In the genomic region with DNA sequence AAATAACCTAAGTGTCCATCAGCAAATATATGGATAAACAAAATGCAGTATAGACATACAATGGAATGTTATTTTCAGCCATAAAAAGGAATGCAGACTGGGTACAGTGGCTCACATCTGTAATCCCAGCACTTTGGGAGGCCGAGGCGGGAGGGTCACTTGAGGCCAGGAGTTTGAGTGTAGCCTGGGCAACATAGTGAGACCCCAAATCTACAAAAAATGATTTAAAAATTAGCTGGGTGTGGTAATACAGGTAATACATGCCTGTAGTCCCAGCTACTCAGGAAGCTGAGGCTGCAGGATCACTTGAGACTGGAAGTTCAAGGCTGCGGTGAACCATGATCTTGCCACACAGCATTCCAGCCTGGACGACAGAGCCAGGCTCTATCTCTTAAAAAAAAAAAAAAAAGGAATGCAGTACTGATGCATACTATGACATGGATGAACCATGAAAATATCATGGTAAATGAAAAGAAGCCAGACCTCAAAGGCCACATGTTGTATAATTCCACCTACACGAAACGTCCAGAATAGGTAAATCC, we compare ENCODE assay signal across 18 cellular contexts. TPM values are rescaled to one million over a fixed set of nuclear protein-coding genes. Genes with fewer than 3 reads are reported as not detected.
DNase-seq lines count a peak whose midpoint lies in the region; ATAC-seq, FAIRE-seq and TF ChIP-seq lines count a peak whose summit lies in the region.
"Had no signal": no experiment of that assay in that cellular context is flagged by ENCODE, and none has a peak within 500 bp of the region (broad histone marks: within the 10 kb centered on the region; RNA-seq: fewer than 3 reads in every experiment).

No MANE protein-coding gene starts in this region.

- no TSS peak for BruUV-seq in HepG2 (replicated peaks; lab: Mats Ljungman, UMichigan)
- BruUV-seq in K562 (replicated peaks; lab: Mats Ljungman, UMichigan): no TSS peak

- no peaks in the 10 kb centered on the region for H3K79me1 ChIP-seq in trophoblast cell (ENCODE audit: low read length)

- H4K91ac ChIP-seq in trophoblast cell (ENCODE audit: low read depth, low read length): no peak overlapping the region

- peaks cover 14% of the 10 kb centered on the region for H4K20me1 ChIP-seq in HepG2 (ENCODE audit: insufficient read depth, low read length)
- H4K20me1 ChIP-seq in K562 (replicated peaks; ENCODE audit: control insufficient read depth, insufficient read depth, low read length): peaks cover 4% of the 10 kb centered on the region

- no peak for FAIRE-seq in HepG2 (lab: Jason Lieb, UNC)
- no peak for FAIRE-seq in K562 (lab: Jason Lieb, UNC)
- FAIRE-seq: D721Med, H1, HTR-8/SVneo had no signal

- H3K36me3 Mint-ChIP-seq in activated CD4-positive, alpha-beta T cell treated with anti-CD3 and anti-CD28 coated beads, Interleukin-2, amount 10 ng/mL, durations not matched to agents 24 days and 14 days (ENCODE audit: low read depth): peaks cover 28% of the 10 kb centered on the region
- H3K36me3 Mint-ChIP-seq in nephron progenitor cell (ENCODE audit: low read depth): peaks cover 70% of the 10 kb centered on the region

- TF ChIP-seq POLR2A in HepG2 (IDR thresholded peaks at IDR 0.05; ENCODE audit: insufficient read depth in 1 of 2, low read depth in 2 of 2, low read length in 2 of 2) (no peak), right lobe of liver (IDR thresholded peaks at IDR 0.05) (no peak), K562 (conservative IDR thresholded peaks at IDR 0.05) (no peak)

- H3K36me3 ChIP-seq in HepG2 (replicated peaks in 1 of 2; ENCODE audit: control insufficient read depth in 1 of 2, insufficient read depth in 2 of 2, low read length in 2 of 2): no peaks in the 10 kb centered on the region; a peak in 1 of 5 replicates
- H3K36me3 ChIP-seq in right lobe of liver: no peaks in the 10 kb centered on the region
- H3K36me3 ChIP-seq in K562 (ENCODE audit: control insufficient read depth, insufficient read depth, low read length): peaks cover 9% of the 10 kb centered on the region; the same call in 1 of the 3 replicates
- H3K36me3 ChIP-seq in trophoblast cell (ENCODE audit: control insufficient read depth in 1 of 2, insufficient read depth in 2 of 2, low read length in 2 of 2): no peaks in the 10 kb centered on the region

- H3K27ac ChIP-seq in HepG2 (ENCODE audit: extremely low read length, insufficient read depth, low read length) (no peak overlapping the region), right lobe of liver (no peak overlapping the region), K562 (ENCODE audit: extremely low read depth, low read depth, low read length) (no peak overlapping the region), trophoblast cell (ENCODE audit: low read depth, low read length) (no peak overlapping the region)
- H3K27ac ChIP-seq: BLaER1 treated with 17β-estradiol and CSF1 and Interleukin-3, amounts not matched to agents 10 nM and 100 nM had no signal

- H2BK12ac ChIP-seq in trophoblast cell (ENCODE audit: low read length): no peak overlapping the region

- DNase-seq in HepG2 (ENCODE audit: low spot score) (no peak), right lobe of liver (no peak), K562 (ENCODE audit: extremely low read depth in 1 of 4, low spot score in 3 of 4) (no peak), trophoblast cell (peak; percentile 77 to 85), DMS79 treated with DMSO at 0.1 percent for 48 hours (lab: John Stamatoyannopoulos, UW) (no peak), nephron progenitor cell (no peak)
- DNase-seq in activated CD4-positive, alpha-beta T cell treated with anti-CD3 and anti-CD28 coated beads, Interleukin-2, amount 10 ng/mL, durations not matched to agents 24 days and 14 days: no peak
- DNase-seq: ACHN; CD4-positive, CD25-positive, alpha-beta regulatory T cell; DMS153; DND-41; GF-D8; HCEC 1CT; KBM-7 had no signal

- peaks cover 40% of the 10 kb centered on the region for H3K4me1 Mint-ChIP-seq in activated CD4-positive, alpha-beta T cell treated with anti-CD3 and anti-CD28 coated beads, Interleukin-2, amount 10 ng/mL, durations not matched to agents 24 days and 14 days
- H3K4me1 Mint-ChIP-seq in nephron progenitor cell: peaks cover 18% of the 10 kb centered on the region

- no peak for TF ChIP-seq EP300 in HepG2 (IDR thresholded peaks at IDR 0.05; ENCODE audit: low read depth in 2 of 2, low read length in 2 of 2)
- TF ChIP-seq EP300 in HepG2 (CRISPR knock-in tag; IDR thresholded peaks at IDR 0.05; ENCODE audit: borderline replicate concordance): no peak
- TF ChIP-seq EP300 in K562 (IDR thresholded peaks at IDR 0.05; ENCODE audit: low read length): no peak

- H3K4me3 ChIP-seq in HepG2 (replicated peaks in 1 of 3; ENCODE audit: insufficient read depth in 1 of 3, low read depth in 2 of 3, low read length in 3 of 3) (no peak overlapping the region), right lobe of liver (no peak overlapping the region), K562 (no peak overlapping the region), trophoblast cell (ENCODE audit: low read depth, low read length) (no peak overlapping the region)

- H3K4me2 ChIP-seq in HepG2 (ENCODE audit: low read depth, low read length): no peak overlapping the region
- H3K4me2 ChIP-seq in K562 (ENCODE audit: insufficient read depth, low read length): no peak overlapping the region
- no peak overlapping the region for H3K4me2 ChIP-seq in trophoblast cell (ENCODE audit: low read length)
- H3K4me2 ChIP-seq: BLaER1 treated with 17β-estradiol and CSF1 and Interleukin-3, amounts not matched to agents 10 nM and 100 nM had no signal

- no peak overlapping the region for H3K18ac ChIP-seq in trophoblast cell (ENCODE audit: low read length)

- H3K4me1 ChIP-seq in HepG2 (ENCODE audit: insufficient read depth, low read length) (peaks cover 57% of the 10 kb centered on the region), right lobe of liver (peaks cover 0 to 9% (median 2%) of the 10 kb centered on the region in 4 donors), K562 (replicated peaks in 1 of 2; ENCODE audit: control insufficient read depth in 2 of 2, insufficient read depth in 2 of 2, low read length in 2 of 2) (peaks cover 0 to 6% of the 10 kb centered on the region in 2 experiments; a peak in 3 of 5 replicates), trophoblast cell (ENCODE audit: control insufficient read depth in 1 of 2, insufficient read depth in 2 of 2, low read length in 2 of 2) (no peaks in the 10 kb centered on the region)

- in situ Hi-C loops in HepG2 (cut with HindIII; ENCODE audit: extremely low pct_ligation_motif_present, low pct_unique_long_range_greater_than_20kb): no loop called here
- in situ Hi-C loops in K562 (cut with MboI): loop anchor here (10.0 kb wide), 1 partner anchor 261 kb away; no protein-coding TSS in a partner anchor

- H3K9me3 ChIP-seq in HepG2 (ENCODE audit: low read length) (no peaks in the 10 kb centered on the region), right lobe of liver (no peaks in the 10 kb centered on the region), K562 (replicated peaks; ENCODE audit: control insufficient read depth, insufficient read depth, low read depth, low read length) (no peaks in the 10 kb centered on the region), trophoblast cell (ENCODE audit: insufficient read depth, low read depth, low read length) (no peaks in the 10 kb centered on the region)

- H3K4ac ChIP-seq in trophoblast cell (ENCODE audit: low read depth, low read length): peak overlapping the region; percentile 58

- H3K27me3 Mint-ChIP-seq in activated CD4-positive, alpha-beta T cell treated with anti-CD3 and anti-CD28 coated beads, Interleukin-2, amount 10 ng/mL, durations not matched to agents 24 days and 14 days: no peaks in the 10 kb centered on the region
- H3K27me3 Mint-ChIP-seq in nephron progenitor cell (ENCODE audit: low read depth, poor library complexity): no peaks in the 10 kb centered on the region
- H3K27me3 Mint-ChIP-seq: CD4-positive, CD25-positive, alpha-beta regulatory T cell had no signal

- H4K12ac ChIP-seq in trophoblast cell (ENCODE audit: low read depth, low read length): no peak overlapping the region

- no peak overlapping the region for H3K14ac ChIP-seq in trophoblast cell (ENCODE audit: low read length)

- H2AFZ ChIP-seq in HepG2 (ENCODE audit: low read length) (no peak overlapping the region), K562 (ENCODE audit: low read depth, low read length) (no peak overlapping the region), trophoblast cell (ENCODE audit: insufficient read depth, low read length, poor library complexity) (no peak overlapping the region)

- no peak for TF ChIP-seq RAD21 in HepG2 (CRISPR knock-in tag; IDR thresholded peaks at IDR 0.05)
- TF ChIP-seq RAD21 in K562 (CRISPR knock-in tag; conservative IDR thresholded peaks at IDR 0.05 in 1 of 2, IDR thresholded peaks at IDR 0.05 in 1 of 2): no peak

- no peak overlapping the region for H4K8ac ChIP-seq in trophoblast cell (ENCODE audit: low read depth, low read length)

- H2BK5ac ChIP-seq in trophoblast cell (ENCODE audit: low read depth, low read length, poor library complexity): no peak overlapping the region

- H3K9ac ChIP-seq in HepG2 (ENCODE audit: insufficient read depth, low read depth, low read length) (no peak overlapping the region), K562 (ENCODE audit: insufficient read depth in 1 of 2, low read depth in 2 of 2, low read length in 2 of 2) (no peak overlapping the region), trophoblast cell (ENCODE audit: low read length) (no peak overlapping the region)
- H3K9ac ChIP-seq: BLaER1 treated with 17β-estradiol and CSF1 and Interleukin-3, amounts not matched to agents 10 nM and 100 nM had no signal

- WGBS in HepG2 (ENCODE audit: low lambda C conversion rate): 84% methylated on average over 6 of the region's 6 CpGs
- 83% methylated on average over 3 of the region's 6 CpGs for WGBS in right lobe of liver (ENCODE audit: insufficient coverage, low coverage, low lambda C conversion rate, missing lambda C conversion rate)
- 96% methylated on average over 5 of the region's 6 CpGs for WGBS in K562 (ENCODE audit: insufficient coverage, low coverage, missing lambda C conversion rate)
- WGBS in trophoblast cell (ENCODE audit: extremely low coverage, insufficient coverage, insufficient read length): no CpG with 5 or more reads among the region's 6 CpGs

- intact Hi-C loops in HepG2 (cut with micrococcal nuclease; ENCODE audit: unreplicated experiment) (no loop called here), right lobe of liver (cut with DNase I) (no loop called here), K562 (cut with micrococcal nuclease) (loop anchor here (5.0 kb wide), 1 partner anchor 268 kb away; the partner anchor contains the start of gene TIAL1)
- intact Hi-C loops in activated CD4-positive, alpha-beta T cell treated with anti-CD3 and anti-CD28 coated beads, Interleukin-2, amount 10 ng/mL, durations not matched to agents 24 days and 14 days (cut with micrococcal nuclease): no loop called here

- TF ChIP-seq CTCF in HepG2 (CRISPR knock-in tag; IDR thresholded peaks at IDR 0.05) (no peak), right lobe of liver (IDR thresholded peaks at IDR 0.05) (no peak), K562 (IDR thresholded peaks at IDR 0.05 in 2 of 3, conservative IDR thresholded peaks at IDR 0.05 in 1 of 3; ENCODE audit: insufficient read depth in 2 of 3, low read depth in 1 of 3, low read length in 3 of 3) (no peak), nephron progenitor cell (IDR thresholded peaks at IDR 0.05) (no peak)

- CTCF ChIA-PET in HepG2 (lab: Yijun Ruan, JAX; ENCODE audit: low intra/inter-chr PET ratio, low total read pairs): no interaction called here
- CTCF ChIA-PET in K562 (lab: Yijun Ruan, JAX; ENCODE audit: low intra/inter-chr PET ratio): no interaction called here

- H3K9me3 Mint-ChIP-seq in activated CD4-positive, alpha-beta T cell treated with anti-CD3 and anti-CD28 coated beads, Interleukin-2, amount 10 ng/mL, durations not matched to agents 24 days and 14 days: no peaks in the 10 kb centered on the region
- peaks cover 31% of the 10 kb centered on the region for H3K9me3 Mint-ChIP-seq in nephron progenitor cell

- H3K9me1 ChIP-seq in K562 (ENCODE audit: control insufficient read depth, insufficient read depth, low read length): no peaks in the 10 kb centered on the region

- POLR2A ChIA-PET in HepG2 (lab: Yijun Ruan, JAX) (no interaction called here), K562 (lab: Yijun Ruan, JAX) (no interaction called here)

- peak; percentile 47 for ATAC-seq in HepG2
- ATAC-seq in right lobe of liver: no peak
- ATAC-seq in K562: no peak

- H3K27me3 ChIP-seq in HepG2 (ENCODE audit: control insufficient read depth in 1 of 2, insufficient read depth in 2 of 2, low read length in 2 of 2) (no peaks in the 10 kb centered on the region), right lobe of liver (no peaks in the 10 kb centered on the region), K562 (ENCODE audit: control insufficient read depth in 2 of 2, insufficient read depth in 2 of 2, low read length in 2 of 2) (no peaks in the 10 kb centered on the region), trophoblast cell (ENCODE audit: insufficient read depth, low read length) (no peaks in the 10 kb centered on the region)
- H3K27me3 ChIP-seq: BLaER1 treated with 17β-estradiol and CSF1 and Interleukin-3, amounts not matched to agents 10 nM and 100 nM had no signal

- H2AK5ac ChIP-seq in trophoblast cell (ENCODE audit: low read length): no peak overlapping the region

- H3K79me2 ChIP-seq in HepG2 (ENCODE audit: insufficient read depth, low read length) (peaks cover 95% of the 10 kb centered on the region), K562 (ENCODE audit: control insufficient read depth, insufficient read depth, low read length) (peaks cover 97% of the 10 kb centered on the region), trophoblast cell (ENCODE audit: control insufficient read depth, insufficient read depth, low read length, poor library complexity) (peaks cover 18% of the 10 kb centered on the region)

- H3K23ac ChIP-seq in trophoblast cell (ENCODE audit: low read length): no peak overlapping the region

- H3K27ac Mint-ChIP-seq in activated CD4-positive, alpha-beta T cell treated with anti-CD3 and anti-CD28 coated beads, Interleukin-2, amount 10 ng/mL, durations not matched to agents 24 days and 14 days: no peak overlapping the region
- H3K27ac Mint-ChIP-seq in nephron progenitor cell: no peak overlapping the region

- H3K4me3 Mint-ChIP-seq in activated CD4-positive, alpha-beta T cell treated with anti-CD3 and anti-CD28 coated beads, Interleukin-2, amount 10 ng/mL, durations not matched to agents 24 days and 14 days: no peak overlapping the region
- no peak overlapping the region for H3K4me3 Mint-ChIP-seq in nephron progenitor cell

- H2BK120ac ChIP-seq in trophoblast cell (ENCODE audit: insufficient read depth, low read length, poor library complexity): no peak overlapping the region

RNA-seq across cellular contexts. Expression of gene MCMBP, which starts 6.9 kb away (rescaled TPM):
- total RNA-seq in HepG2 (2016; rRNA removed; fragmentation: Illumina TruSeq; extraction: Trizol) (62.4 and 71.8 TPM in 2 replicates), right lobe of liver (10 to 100 TPM; 15.0 to 25.6 (median 19.5) TPM), K562 (2014; rRNA removed) (43.0 and 44.0 TPM in 2 replicates), K562 (2014; rRNA removed; fragmentation: Illumina TruSeq; extraction: Trizol) (50.5 and 59.0 TPM in 2 replicates), K562 (2015; rRNA removed; fragmentation: Illumina TruSeq; extraction: Trizol) (49.1 and 51.2 TPM in 2 replicates), K562 (2021) (50.8 and 51.2 TPM in 2 replicates)
- total RNA-seq in HepG2 (2016; cell fraction: cytosol; rRNA removed; fragmentation: Illumina TruSeq; extraction: Trizol; ENCODE audit: low read depth): 8.5 and 9.5 TPM in 2 replicates
- 61.6 and 74.1 TPM in 2 replicates for total RNA-seq in HepG2 (2016; cell fraction: insoluble cytoplasmic fraction; rRNA removed; fragmentation: Illumina TruSeq; extraction: Trizol)
- 20.8 and 21.4 TPM in 2 replicates for total RNA-seq in HepG2 (2016; cell fraction: membrane; rRNA removed; fragmentation: Illumina TruSeq; extraction: Trizol)
- total RNA-seq in HepG2 (2016; cell fraction: nucleus; rRNA removed; fragmentation: Illumina TruSeq; extraction: Trizol): 36.7 and 40.4 TPM in 2 replicates
- polyA plus RNA-seq in HepG2 (2011; rRNA removed) (30.2 and 35.7 TPM in 2 replicates), K562 (2011; rRNA removed) (51.1 and 74.3 TPM in 2 replicates), K562 (2014; fragmentation: Illumina TruSeq; extraction: Trizol) (49.9 and 54.6 TPM in 2 replicates), K562 (2014; fragmentation: Nextera tagmentation; extraction: Ambion mirVana) (10 to 100 TPM; 11.2 to 15.4 TPM), K562 (2014; rRNA removed) (42.6 and 43.3 TPM in 2 replicates)
- 25.1 and 34.5 TPM in 2 replicates for polyA plus RNA-seq in HepG2 (2011; cell fraction: cytosol; rRNA removed)
- polyA plus RNA-seq in HepG2 (2011; cell fraction: nucleus; rRNA removed): 15.4 and 17.1 TPM in 2 replicates
- 32.4 and 37.2 TPM in 2 replicates for polyA plus RNA-seq in HepG2 (2012)
- 3.7 and 3.9 TPM in 2 replicates for polyA plus RNA-seq in HepG2 (2016; cell fraction: cytosol; fragmentation: Illumina TruSeq; extraction: Trizol; ENCODE audit: low read depth)
- 61.3 and 62.2 TPM in 2 replicates for polyA plus RNA-seq in HepG2 (2016; cell fraction: insoluble cytoplasmic fraction; fragmentation: Illumina TruSeq; extraction: Trizol; ENCODE audit: low read depth)
- 10.4 and 11.4 TPM in 2 replicates for polyA plus RNA-seq in HepG2 (2016; cell fraction: membrane; fragmentation: Illumina TruSeq; extraction: Trizol; ENCODE audit: low read depth)
- 40.7 and 46.5 TPM in 2 replicates for polyA plus RNA-seq in HepG2 (2016; cell fraction: nucleus; fragmentation: Illumina TruSeq; extraction: Trizol; ENCODE audit: insufficient read depth, low read depth)
- 35.0 and 101 TPM in 2 replicates for polyA minus RNA-seq in HepG2 (2011; rRNA and poly(A)+ RNA removed; ENCODE audit: low replicate concordance)
- 29.6 and 29.9 TPM in 2 replicates for polyA minus RNA-seq in HepG2 (2011; cell fraction: cytosol; rRNA and poly(A)+ RNA removed)
- polyA minus RNA-seq in HepG2 (2011; cell fraction: nucleus; rRNA and poly(A)+ RNA removed): 36.1 and 39.2 TPM in 2 replicates
- total RNA-seq in K562 (2011; cell fraction: chromatin; rRNA removed; ENCODE audit: low replicate concordance): 20.9 and 35.4 TPM in 2 replicates
- 12.2 and 13.3 TPM in 2 replicates for total RNA-seq in K562 (2011; cell fraction: nucleolus; rRNA removed)
- 18.7 and 24.8 TPM in 2 replicates for total RNA-seq in K562 (2011; cell fraction: nucleoplasm; rRNA removed)
- polyA plus RNA-seq in K562 (2011; cell fraction: cytosol; rRNA removed): 37.0 and 50.9 TPM in 2 replicates
- polyA plus RNA-seq in K562 (2011; cell fraction: nucleus; rRNA removed): 25.1 and 37.5 TPM in 2 replicates
- polyA plus RNA-seq in K562 (2012): 36.2 and 42.5 TPM in 2 replicates
- polyA minus RNA-seq in K562 (2011; rRNA and poly(A)+ RNA removed): 81.7 and 93.1 TPM in 2 replicates
- polyA minus RNA-seq in K562 (2011; cell fraction: cytosol; rRNA and poly(A)+ RNA removed): 28.6 and 37.4 TPM in 2 replicates
- polyA minus RNA-seq in K562 (2011; cell fraction: nucleus; rRNA and poly(A)+ RNA removed): 13.1 and 27.3 TPM in 2 replicates
- polyA plus RNA-seq in trophoblast cell (2013): 39.8 and 40.3 TPM in 2 replicates
- 125 and 128 TPM in 2 replicates for total RNA-seq in activated CD4-positive, alpha-beta T cell treated with anti-CD3 and anti-CD28 coated beads, Interleukin-2, amount 10 ng/mL, durations not matched to agents 24 days and 14 days

RNA-seq across cellular contexts. Expression of gene SEC23IP, which starts 26.8 kb away (rescaled TPM):
- total RNA-seq in HepG2 (2016; rRNA removed; fragmentation: Illumina TruSeq; extraction: Trizol) (57.7 and 84.4 TPM in 2 replicates), right lobe of liver (10 to 100 TPM; 22.2 to 34.9 (median 29.2) TPM), K562 (2014; rRNA removed) (23.2 and 25.1 TPM in 2 replicates), K562 (2014; rRNA removed; fragmentation: Illumina TruSeq; extraction: Trizol) (19.3 and 19.8 TPM in 2 replicates), K562 (2015; rRNA removed; fragmentation: Illumina TruSeq; extraction: Trizol) (17.4 and 18.4 TPM in 2 replicates), K562 (2021) (38.0 and 39.4 TPM in 2 replicates)
- total RNA-seq in HepG2 (2016; cell fraction: cytosol; rRNA removed; fragmentation: Illumina TruSeq; extraction: Trizol; ENCODE audit: low read depth): 9.5 and 11.1 TPM in 2 replicates
- 61.6 and 82.9 TPM in 2 replicates for total RNA-seq in HepG2 (2016; cell fraction: insoluble cytoplasmic fraction; rRNA removed; fragmentation: Illumina TruSeq; extraction: Trizol)
- 21.4 and 27.3 TPM in 2 replicates for total RNA-seq in HepG2 (2016; cell fraction: membrane; rRNA removed; fragmentation: Illumina TruSeq; extraction: Trizol)
- 37.5 and 40.7 TPM in 2 replicates for total RNA-seq in HepG2 (2016; cell fraction: nucleus; rRNA removed; fragmentation: Illumina TruSeq; extraction: Trizol)
- polyA plus RNA-seq in HepG2 (2011; rRNA removed) (27.2 and 32.3 TPM in 2 replicates), K562 (2011; rRNA removed) (17.5 and 20.4 TPM in 2 replicates), K562 (2014; fragmentation: Illumina TruSeq; extraction: Trizol) (29.2 and 38.4 TPM in 2 replicates), K562 (2014; fragmentation: Nextera tagmentation; extraction: Ambion mirVana) (10 to 100 TPM; 15.8 to 24.6 TPM), K562 (2014; rRNA removed) (22.5 and 25.7 TPM in 2 replicates)
- polyA plus RNA-seq in HepG2 (2011; cell fraction: cytosol; rRNA removed): 20.8 and 24.8 TPM in 2 replicates
- polyA plus RNA-seq in HepG2 (2011; cell fraction: nucleus; rRNA removed): 26.2 and 30.7 TPM in 2 replicates
- polyA plus RNA-seq in HepG2 (2012): 29.8 and 41.2 TPM in 2 replicates
- 2.7 and 3.6 TPM in 2 replicates for polyA plus RNA-seq in HepG2 (2016; cell fraction: cytosol; fragmentation: Illumina TruSeq; extraction: Trizol; ENCODE audit: low read depth)
- polyA plus RNA-seq in HepG2 (2016; cell fraction: insoluble cytoplasmic fraction; fragmentation: Illumina TruSeq; extraction: Trizol; ENCODE audit: low read depth): 75.5 and 79.2 TPM in 2 replicates
- 7.8 and 9.4 TPM in 2 replicates for polyA plus RNA-seq in HepG2 (2016; cell fraction: membrane; fragmentation: Illumina TruSeq; extraction: Trizol; ENCODE audit: low read depth)
- polyA plus RNA-seq in HepG2 (2016; cell fraction: nucleus; fragmentation: Illumina TruSeq; extraction: Trizol; ENCODE audit: insufficient read depth, low read depth): 34.9 and 41.1 TPM in 2 replicates
- 110 and 131 TPM in 2 replicates for polyA minus RNA-seq in HepG2 (2011; rRNA and poly(A)+ RNA removed; ENCODE audit: low replicate concordance)
- polyA minus RNA-seq in HepG2 (2011; cell fraction: cytosol; rRNA and poly(A)+ RNA removed): 45.9 and 60.1 TPM in 2 replicates
- polyA minus RNA-seq in HepG2 (2011; cell fraction: nucleus; rRNA and poly(A)+ RNA removed): 47.7 and 48.2 TPM in 2 replicates
- total RNA-seq in K562 (2011; cell fraction: chromatin; rRNA removed; ENCODE audit: low replicate concordance): 46.0 and 79.1 TPM in 2 replicates
- total RNA-seq in K562 (2011; cell fraction: nucleolus; rRNA removed): 10.5 and 14.6 TPM in 2 replicates
- total RNA-seq in K562 (2011; cell fraction: nucleoplasm; rRNA removed): 23.2 and 34.0 TPM in 2 replicates
- 23.3 and 24.7 TPM in 2 replicates for polyA plus RNA-seq in K562 (2011; cell fraction: cytosol; rRNA removed)
- 29.9 and 30.3 TPM in 2 replicates for polyA plus RNA-seq in K562 (2011; cell fraction: nucleus; rRNA removed)
- 17.0 and 22.7 TPM in 2 replicates for polyA plus RNA-seq in K562 (2012)
- polyA minus RNA-seq in K562 (2011; rRNA and poly(A)+ RNA removed): 73.5 and 78.5 TPM in 2 replicates
- polyA minus RNA-seq in K562 (2011; cell fraction: cytosol; rRNA and poly(A)+ RNA removed): 22.1 and 25.6 TPM in 2 replicates
- 10.9 and 32.5 TPM in 2 replicates for polyA minus RNA-seq in K562 (2011; cell fraction: nucleus; rRNA and poly(A)+ RNA removed)
- polyA plus RNA-seq in trophoblast cell (2013): 46.1 and 50.7 TPM in 2 replicates
- total RNA-seq in activated CD4-positive, alpha-beta T cell treated with anti-CD3 and anti-CD28 coated beads, Interleukin-2, amount 10 ng/mL, durations not matched to agents 24 days and 14 days: 78.0 and 90.3 TPM in 2 replicates

Comparison
In these comparisons a context has a peak if more than half of its experiments do, and no peak if none do; other contexts are left out.
1. DNase-seq: peak in trophoblast cell (2 of 2); none in HepG2 (single experiment), right lobe of liver (0 of 3), K562 (0 of 4), activated CD4-positive, alpha-beta T cell treated with anti-CD3 and anti-CD28 coated beads, Interleukin-2, amount 10 ng/mL, durations not matched to agents 24 days and 14 days (single experiment), DMS79 treated with DMSO at 0.1 percent for 48 hours (single experiment) and nephron progenitor cell (single experiment).
2. Of the 241 proteins assayed by ChIP-seq in both HepG2 and K562: peak only in HepG2: none; only in K562: none; in both: ZNF121; in neither: 240.